In genomic region chr7:125355899-125356298, GRCh38 we compare ENCODE assay signal across 10 cellular contexts.
DNase-seq lines count a peak whose midpoint lies in the region; ATAC-seq and TF ChIP-seq lines count a peak whose summit lies in the region.
"Had no signal": no experiment of that assay in that cellular context is flagged by ENCODE, and none has a peak within 500 bp of the region (broad histone marks: within the 10 kb centered on the region; RNA-seq: fewer than 3 reads in every experiment).

No MANE protein-coding gene starts in this region.

- intact Hi-C loops in activated CD4-positive, alpha-beta T cell treated with anti-CD3 and anti-CD28 coated beads for 36 hours (cut with DNase I, micrococcal nuclease): no loop called here

- no peaks in the 10 kb centered on the region for H3K36me3 Mint-ChIP-seq in nephron (ENCODE audit: low read depth)
- H3K36me3 Mint-ChIP-seq in CD8-positive, alpha-beta memory T cell: no peaks in the 10 kb centered on the region
- H3K36me3 Mint-ChIP-seq in activated CD4-positive, alpha-beta T cell treated with anti-CD3 and anti-CD28 coated beads for 36 hours (ENCODE audit: low read depth): no peaks in the 10 kb centered on the region

- no peaks in the 10 kb centered on the region for H3K9me3 Mint-ChIP-seq in nephron
- peaks cover 3 to 19% (median 5%) of the 10 kb centered on the region in 5 donors for H3K9me3 Mint-ChIP-seq in CD8-positive, alpha-beta memory T cell
- peaks cover 2% of the 10 kb centered on the region for H3K9me3 Mint-ChIP-seq in activated CD4-positive, alpha-beta T cell treated with anti-CD3 and anti-CD28 coated beads for 36 hours (ENCODE audit: low read depth)

- no peak for TF ChIP-seq CTCF in nephron (IDR thresholded peaks at IDR 0.05; ENCODE audit: unreplicated experiment in 3 of 3)

- H3K4me3 ChIP-seq in CD8-positive, alpha-beta memory T cell (ENCODE audit: low read length): no peak overlapping the region

- peak overlapping the region; percentile 14 to 40 (median 17) for H3K27ac Mint-ChIP-seq in nephron
- no peak overlapping the region for H3K27ac Mint-ChIP-seq in CD8-positive, alpha-beta memory T cell
- H3K27ac Mint-ChIP-seq in activated CD4-positive, alpha-beta T cell treated with anti-CD3 and anti-CD28 coated beads for 36 hours: no peak overlapping the region

- no peak overlapping the region for H3K4me3 Mint-ChIP-seq in nephron
- H3K4me3 Mint-ChIP-seq in CD8-positive, alpha-beta memory T cell: no peak overlapping the region
- no peak overlapping the region for H3K4me3 Mint-ChIP-seq in activated CD4-positive, alpha-beta T cell treated with anti-CD3 and anti-CD28 coated beads for 36 hours

- no peaks in the 10 kb centered on the region for H3K27me3 ChIP-seq in CD8-positive, alpha-beta memory T cell (ENCODE audit: insufficient read depth, low read length, poor library complexity, severe bottlenecking)

- H3K27me3 Mint-ChIP-seq in nephron (ENCODE audit: low read depth): no peaks in the 10 kb centered on the region
- no peaks in the 10 kb centered on the region for H3K27me3 Mint-ChIP-seq in CD8-positive, alpha-beta memory T cell
- no peaks in the 10 kb centered on the region for H3K27me3 Mint-ChIP-seq in activated CD4-positive, alpha-beta T cell treated with anti-CD3 and anti-CD28 coated beads for 36 hours

- DNase-seq in SK-MEL-5 (ENCODE audit: low read depth, low spot score) (peak; percentile 45), Ammon's horn (ENCODE audit: low spot score) (no peak), NCI-H69 (lab: John Stamatoyannopoulos, UW) (no peak)
- DNase-seq in CD8-positive, alpha-beta memory T cell: no peak
- DNase-seq in activated CD4-positive, alpha-beta T cell treated with anti-CD3 and anti-CD28 coated beads for 36 hours: no peak
- DNase-seq: amygdala, retina had no signal

- peak; percentile 63 for ATAC-seq in GM19035 (IDR thresholded peaks at IDR 0.05; ENCODE audit: unreplicated experiment)
- ATAC-seq in HG03060 (IDR thresholded peaks at IDR 0.05; ENCODE audit: low read depth, unreplicated experiment): peak; percentile 64
- ATAC-seq in activated CD4-positive, alpha-beta T cell treated with anti-CD3 and anti-CD28 coated beads for 36 hours: no peak

- no peaks in the 10 kb centered on the region for H3K4me1 ChIP-seq in CD8-positive, alpha-beta memory T cell (ENCODE audit: insufficient read depth, low read length)

- POLR2A ChIA-PET in CD8-positive, alpha-beta memory T cell (lab: Charles Lee): no interaction called here
- POLR2A ChIA-PET in activated CD4-positive, alpha-beta T cell treated with anti-CD3 and anti-CD28 coated beads for 36 hours (lab: Charles Lee): no interaction called here

- in situ Hi-C loops in SK-MEL-5 (cut with HindIII; ENCODE audit: low pct_unique_long_range_greater_than_20kb, low sequenced_read_pairs): no loop called here

- no peaks in the 10 kb centered on the region for H3K4me1 Mint-ChIP-seq in nephron
- H3K4me1 Mint-ChIP-seq in CD8-positive, alpha-beta memory T cell: no peaks in the 10 kb centered on the region
- no peaks in the 10 kb centered on the region for H3K4me1 Mint-ChIP-seq in activated CD4-positive, alpha-beta T cell treated with anti-CD3 and anti-CD28 coated beads for 36 hours

- no peak overlapping the region for H3K27ac ChIP-seq in CD8-positive, alpha-beta memory T cell (ENCODE audit: low read depth, low read length)

- H3K9me3 ChIP-seq in CD8-positive, alpha-beta memory T cell (ENCODE audit: low read length): no peaks in the 10 kb centered on the region

- CTCF ChIA-PET in CD8-positive, alpha-beta memory T cell (lab: Charles Lee): no interaction called here
- CTCF ChIA-PET in activated CD4-positive, alpha-beta T cell treated with anti-CD3 and anti-CD28 coated beads for 36 hours (lab: Charles Lee): no interaction called here

- no peaks in the 10 kb centered on the region for H3K36me3 ChIP-seq in CD8-positive, alpha-beta memory T cell (ENCODE audit: insufficient read depth, low read length)

Comparison
In these comparisons a context has a peak if more than half of its experiments do, and no peak if none do; other contexts are left out.
1. H3K27ac Mint-ChIP-seq: peak in nephron (3 of 3); none in CD8-positive, alpha-beta memory T cell (0 of 8) and activated CD4-positive, alpha-beta T cell treated with anti-CD3 and anti-CD28 coated beads for 36 hours (single experiment).